ENCODE assay signal across 32 cellular contexts in the genomic region with DNA sequence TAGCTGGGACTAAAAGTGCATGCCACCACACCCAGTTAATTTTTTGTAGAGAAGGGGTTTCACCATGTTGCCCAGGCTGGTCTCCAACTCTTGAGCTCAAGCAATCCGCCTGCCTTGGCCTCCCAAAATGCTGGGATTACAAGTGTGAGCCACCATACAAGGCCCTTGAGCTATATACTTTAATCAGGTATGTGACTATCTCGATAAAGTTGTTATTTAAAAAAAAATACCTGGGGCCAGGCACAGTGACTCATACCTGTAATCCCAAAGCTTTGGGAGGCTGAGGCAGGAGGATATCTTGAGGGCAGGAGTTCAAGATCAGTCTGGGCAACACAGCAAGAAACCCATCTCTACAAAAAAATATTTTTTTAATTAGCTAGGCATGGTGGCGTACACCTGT.
"Had no signal": no experiment of that assay in that cellular context is flagged by ENCODE, and none has a peak within 500 bp of the region (broad histone marks: within the 10 kb centered on the region; RNA-seq: fewer than 3 reads in every experiment).

No MANE protein-coding gene starts in this region.

- H3K36me3 ChIP-seq: pancreas, prostate gland had no signal

- ATAC-seq: activated naive CD4-positive, alpha-beta T cell treated with anti-CD3 and anti-CD28 coated beads, Interleukin-2, amount 50 U/mL, for 72 hours; effector memory CD8-positive, alpha-beta T cell; gastroesophageal sphincter; left cardiac atrium; left ventricle myocardium superior; pancreas; stimulated activated naive B cell treated with anti-CD40 and anti-IgM and Interleukin-4, amounts not matched to agents 10 μg/mL and 1 μg/mL and 100 μg/mL, for 72 hours; WTC11 had no signal

- DNase-seq: activated CD4-positive, alpha-beta memory T cell treated with anti-CD3 and anti-CD28 coated beads, Interleukin-2, amount 10 ng/mL, durations not matched to agents 7 days and 5 days; activated CD4-positive, alpha-beta T cell treated with anti-CD3 and anti-CD28 coated beads for 1 hour; activated CD4-positive, alpha-beta T cell treated with anti-CD3 and anti-CD28 coated beads, Interleukin-2, amount 10 ng/mL, durations not matched to agents 7 days and 5 days; activated CD8-positive, alpha-beta memory T cell treated with anti-CD3 and anti-CD28 coated beads, Interleukin-2, amount 50 U/mL, for 48 hours; activated naive CD4-positive, alpha-beta T cell; activated T-cell treated with anti-CD3 and anti-CD28 coated beads, Interleukin-2, amount 50 U/mL, for 48 hours; cerebellar nuclear complex; effector memory CD8-positive, alpha-beta T cell; head of caudate nucleus; hippocampal formation; left cardiac atrium; left ventricle myocardium superior; nephron progenitor cell; pancreas; retina; sigmoid colon; small intestine; stimulated activated CD4-positive, alpha-beta T cell treated with anti-CD3 and anti-CD28 coated beads, Interleukin-15, amount 100 ng/mL, for 24 hours; stimulated activated CD4-positive, alpha-beta T cell treated with anti-CD3 and anti-CD28 coated beads, Interleukin-2, amount 100 ng/mL, for 24 hours; stimulated activated naive B cell treated with anti-CD40 and anti-IgM and Interleukin-4, amounts not matched to agents 10 μg/mL and 1 μg/mL and 100 μg/mL, for 72 hours; stomach; thyroid gland; upper lobe of left lung had no signal

- H3K4me3 ChIP-seq: ascending aorta, cardiac muscle cell, coronary artery, gastroesophageal sphincter, pancreas, prostate gland, sigmoid colon, stomach, thyroid gland, upper lobe of left lung had no signal

- H3K27ac ChIP-seq: ascending aorta, cardiac muscle cell, coronary artery, gastroesophageal sphincter, neutrophil, pancreas, prostate gland, sigmoid colon, stomach, thyroid gland had no signal

- H3K4me3 Mint-ChIP-seq: activated CD4-positive, alpha-beta memory T cell treated with anti-CD3 and anti-CD28 coated beads, Interleukin-2, amount 10 ng/mL, durations not matched to agents 7 days and 5 days; activated CD4-positive, alpha-beta T cell treated with anti-CD3 and anti-CD28 coated beads, Interleukin-2, amount 10 ng/mL, durations not matched to agents 7 days and 5 days; brain; effector memory CD8-positive, alpha-beta T cell; nephron progenitor cell; stimulated activated naive B cell treated with anti-CD40 and anti-IgM and Interleukin-4, amounts not matched to agents 10 μg/mL and 1 μg/mL and 100 μg/mL, for 72 hours; WTC11 had no signal

- H3K9me3 Mint-ChIP-seq: activated CD4-positive, alpha-beta memory T cell treated with anti-CD3 and anti-CD28 coated beads, Interleukin-2, amount 10 ng/mL, durations not matched to agents 7 days and 5 days; activated CD4-positive, alpha-beta T cell treated with anti-CD3 and anti-CD28 coated beads, Interleukin-2, amount 10 ng/mL, durations not matched to agents 7 days and 5 days; activated naive CD4-positive, alpha-beta T cell treated with anti-CD3 and anti-CD28 coated beads, Interleukin-2, amount 50 U/mL, for 72 hours; effector memory CD8-positive, alpha-beta T cell; nephron progenitor cell; stimulated activated naive B cell treated with anti-CD40 and anti-IgM and Interleukin-4, amounts not matched to agents 10 μg/mL and 1 μg/mL and 100 μg/mL, for 72 hours; WTC11 had no signal

- H3K27me3 ChIP-seq: ascending aorta, cardiac muscle cell, gastroesophageal sphincter, neutrophil, pancreas, sigmoid colon, stomach, thyroid gland, upper lobe of left lung had no signal

- H3K9me3 ChIP-seq: ascending aorta, gastroesophageal sphincter, neutrophil, pancreas, prostate gland, sigmoid colon, stomach, thyroid gland, upper lobe of left lung had no signal

- H3K27ac Mint-ChIP-seq: activated CD4-positive, alpha-beta memory T cell treated with anti-CD3 and anti-CD28 coated beads, Interleukin-2, amount 10 ng/mL, durations not matched to agents 7 days and 5 days; activated CD4-positive, alpha-beta T cell treated with anti-CD3 and anti-CD28 coated beads, Interleukin-2, amount 10 ng/mL, durations not matched to agents 7 days and 5 days; activated naive CD4-positive, alpha-beta T cell treated with anti-CD3 and anti-CD28 coated beads, Interleukin-2, amount 50 U/mL, for 72 hours; brain; nephron progenitor cell; WTC11 had no signal

- H3K27me3 Mint-ChIP-seq: activated CD4-positive, alpha-beta memory T cell treated with anti-CD3 and anti-CD28 coated beads, Interleukin-2, amount 10 ng/mL, durations not matched to agents 7 days and 5 days; activated CD4-positive, alpha-beta T cell treated with anti-CD3 and anti-CD28 coated beads, Interleukin-2, amount 10 ng/mL, durations not matched to agents 7 days and 5 days; brain; effector memory CD8-positive, alpha-beta T cell; stimulated activated naive B cell treated with anti-CD40 and anti-IgM and Interleukin-4, amounts not matched to agents 10 μg/mL and 1 μg/mL and 100 μg/mL, for 72 hours had no signal

- H3K4me1 ChIP-seq: pancreas had no signal
